16 cellular contexts compared by ENCODE assay signal in the genomic region with DNA sequence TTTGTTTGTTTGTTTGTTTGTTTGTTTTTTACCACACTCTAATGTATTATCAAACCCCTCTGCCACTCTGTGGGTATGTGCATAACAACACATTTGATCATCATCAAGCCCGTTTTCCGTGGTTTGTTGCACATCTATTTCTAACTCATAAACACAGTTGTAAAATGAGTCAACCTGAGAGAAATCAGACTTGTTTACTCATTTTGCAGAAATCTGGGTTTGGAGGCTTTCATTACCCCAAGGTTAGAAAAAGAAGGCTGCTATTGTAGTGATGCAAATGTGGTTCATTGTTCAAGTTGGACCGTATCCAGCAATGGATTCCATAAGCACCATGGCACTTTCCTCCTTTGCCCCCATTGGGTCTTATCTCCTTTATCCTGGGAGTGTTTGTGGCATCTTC.
DNase-seq lines count a peak whose midpoint lies in the region; ATAC-seq, FAIRE-seq and TF ChIP-seq lines count a peak whose summit lies in the region.
"Had no signal": no experiment of that assay in that cellular context is flagged by ENCODE, and none has a peak within 500 bp of the region (broad histone marks: within the 10 kb centered on the region; RNA-seq: fewer than 3 reads in every experiment).

No MANE protein-coding gene starts in this region.

- POLR2A ChIA-PET in HepG2 (lab: Yijun Ruan, JAX), result no interaction called here

- no peak for TF ChIP-seq RAD21 in HepG2 (CRISPR knock-in tag; IDR thresholded peaks at IDR 0.05)

- H3K4me1 Mint-ChIP-seq in natural killer cell, result no peaks in the 10 kb centered on the region
- H3K4me1 Mint-ChIP-seq: activated naive CD8-positive, alpha-beta T cell treated with anti-CD3 and anti-CD28 coated beads, Interleukin-2, amount 50 U/mL, for 24 hours had no signal

- no peaks in the 10 kb centered on the region for H4K20me1 ChIP-seq in HepG2 (ENCODE audit: insufficient read depth, low read length)

- H3K4me3 ChIP-seq in HepG2 (replicated peaks in 1 of 3; ENCODE audit: insufficient read depth in 1 of 3, low read depth in 2 of 3, low read length in 3 of 3) (no peak overlapping the region), prostate gland (no peak overlapping the region)
- H3K4me3 ChIP-seq: esophagus muscularis mucosa, Peyer's patch had no signal

- no peak overlapping the region for H3K27ac ChIP-seq in HepG2 (ENCODE audit: extremely low read length, insufficient read depth, low read length)
- no peak overlapping the region for H3K27ac ChIP-seq in prostate gland
- H3K27ac ChIP-seq: esophagus muscularis mucosa, Peyer's patch had no signal

- DNase-seq in NCI-H226 (peak; percentile 4), natural killer cell (no peak), HepG2 (ENCODE audit: low spot score) (no peak), prostate gland (ENCODE audit: low spot score) (no peak), NCI-H510A (lab: John Stamatoyannopoulos, UW) (no peak)
- DNase-seq: activated CD4-positive, alpha-beta T cell treated with anti-CD3 and anti-CD28 coated beads for 1 hour; activated naive CD8-positive, alpha-beta T cell treated with anti-CD3 and anti-CD28 coated beads, Interleukin-2, amount 50 U/mL, for 24 hours; NCI-H524 treated with DMSO at 0.1 percent for 48 hours; nephron progenitor cell; Peyer's patch; stimulated activated CD4-positive, alpha-beta T cell treated with anti-CD3 and anti-CD28 coated beads, Interleukin-4, amount 100 ng/mL, for 4 hours; stimulated activated naive CD4-positive, alpha-beta T cell had no signal

- no peak overlapping the region for H3K4me2 ChIP-seq in HepG2 (ENCODE audit: low read depth, low read length)

- H3K36me3 Mint-ChIP-seq in natural killer cell, result no peaks in the 10 kb centered on the region

- H3K4me1 ChIP-seq in HepG2 (ENCODE audit: insufficient read depth, low read length) (no peaks in the 10 kb centered on the region), prostate gland (replicated peaks) (no peaks in the 10 kb centered on the region)
- H3K4me1 ChIP-seq: esophagus muscularis mucosa, Peyer's patch had no signal

- in situ Hi-C loops in HepG2 (cut with HindIII; ENCODE audit: extremely low pct_ligation_motif_present, low pct_unique_long_range_greater_than_20kb), result no loop called here

- FAIRE-seq in HepG2 (lab: Jason Lieb, UNC), result no peak

- H3K36me3 ChIP-seq in HepG2 (replicated peaks in 1 of 2; ENCODE audit: control insufficient read depth in 1 of 2, insufficient read depth in 2 of 2, low read length in 2 of 2) (no peaks in the 10 kb centered on the region), prostate gland (no peaks in the 10 kb centered on the region)
- H3K36me3 ChIP-seq: esophagus muscularis mucosa, Peyer's patch had no signal

- no TSS peak for BruUV-seq in HepG2 (replicated peaks; lab: Mats Ljungman, UMichigan)

- peaks cover 25 to 26% of the 10 kb centered on the region in 2 donors for H3K9me3 Mint-ChIP-seq in natural killer cell
- H3K9me3 Mint-ChIP-seq: activated naive CD8-positive, alpha-beta T cell treated with anti-CD3 and anti-CD28 coated beads, Interleukin-2, amount 50 U/mL, for 24 hours; nephron progenitor cell had no signal

- no peak overlapping the region for H3K9ac ChIP-seq in HepG2 (ENCODE audit: insufficient read depth, low read depth, low read length)

- CTCF ChIA-PET in HepG2 (lab: Yijun Ruan, JAX; ENCODE audit: low intra/inter-chr PET ratio, low total read pairs), result no interaction called here

- no peak overlapping the region for H3K27ac Mint-ChIP-seq in natural killer cell
- H3K27ac Mint-ChIP-seq: activated naive CD8-positive, alpha-beta T cell treated with anti-CD3 and anti-CD28 coated beads, Interleukin-2, amount 50 U/mL, for 24 hours; nephron progenitor cell had no signal

- H3K9me3 ChIP-seq in HepG2 (ENCODE audit: low read length) (no peaks in the 10 kb centered on the region), prostate gland (no peaks in the 10 kb centered on the region)
- H3K9me3 ChIP-seq: esophagus muscularis mucosa had no signal

- peak; percentile 83 for ATAC-seq in GM18502 (IDR thresholded peaks at IDR 0.05; ENCODE audit: poor library complexity, unreplicated experiment)
- ATAC-seq in GM21390 (IDR thresholded peaks at IDR 0.05; ENCODE audit: unreplicated experiment), result peak; percentile 63
- ATAC-seq in HG03060 (IDR thresholded peaks at IDR 0.05; ENCODE audit: low read depth, unreplicated experiment), result peak; percentile 63
- no peak for ATAC-seq in natural killer cell
- ATAC-seq in HepG2, result no peak
- ATAC-seq: activated naive CD8-positive, alpha-beta T cell treated with anti-CD3 and anti-CD28 coated beads, Interleukin-2, amount 50 U/mL, for 24 hours had no signal

- H3K4me3 Mint-ChIP-seq in natural killer cell, result no peak overlapping the region
- H3K4me3 Mint-ChIP-seq: activated naive CD8-positive, alpha-beta T cell treated with anti-CD3 and anti-CD28 coated beads, Interleukin-2, amount 50 U/mL, for 24 hours; nephron progenitor cell had no signal

- no peaks in the 10 kb centered on the region for H3K79me2 ChIP-seq in HepG2 (ENCODE audit: insufficient read depth, low read length)

- H3K27me3 ChIP-seq in HepG2 (ENCODE audit: control insufficient read depth in 1 of 2, insufficient read depth in 2 of 2, low read length in 2 of 2) (no peaks in the 10 kb centered on the region), prostate gland (replicated peaks; ENCODE audit: insufficient read depth) (no peaks in the 10 kb centered on the region)
- H3K27me3 ChIP-seq: esophagus muscularis mucosa, Peyer's patch had no signal

- no peaks in the 10 kb centered on the region for H3K27me3 Mint-ChIP-seq in natural killer cell (ENCODE audit: low read depth in 2 of 2)
- H3K27me3 Mint-ChIP-seq: activated naive CD8-positive, alpha-beta T cell treated with anti-CD3 and anti-CD28 coated beads, Interleukin-2, amount 50 U/mL, for 24 hours had no signal

- TF ChIP-seq POLR2A in HepG2 (IDR thresholded peaks at IDR 0.05; ENCODE audit: insufficient read depth in 1 of 2, low read depth in 2 of 2, low read length in 2 of 2) (no peak), prostate gland (IDR thresholded peaks at IDR 0.05) (no peak)

- 16% methylated on average over 3 of the region's 3 CpGs for WGBS in HepG2 (ENCODE audit: low lambda C conversion rate)
- 65% methylated on average over 3 of the region's 3 CpGs for WGBS in prostate gland

- intact Hi-C loops in natural killer cell (cut with micrococcal nuclease) (no loop called here), HepG2 (cut with micrococcal nuclease; ENCODE audit: unreplicated experiment) (no loop called here), prostate gland (cut with DNase I) (no loop called here)

- no peak overlapping the region for H2AFZ ChIP-seq in HepG2 (ENCODE audit: low read length)

- TF ChIP-seq EP300 in HepG2 (IDR thresholded peaks at IDR 0.05; ENCODE audit: low read depth in 2 of 2, low read length in 2 of 2) (no peak), HepG2 (CRISPR knock-in tag; IDR thresholded peaks at IDR 0.05; ENCODE audit: borderline replicate concordance) (no peak)

- TF ChIP-seq CTCF in natural killer cell (IDR thresholded peaks at IDR 0.05), result no peak
- TF ChIP-seq CTCF in HepG2 (CRISPR knock-in tag; IDR thresholded peaks at IDR 0.05), result no peak
- TF ChIP-seq CTCF in prostate gland (IDR thresholded peaks at IDR 0.05), result no peak

TF ChIP-seq in HepG2, 621 proteins besides CTCF, POLR2A, EP300 and RAD21:
- TF ChIP-seq ZNF263 (CRISPR knock-in tag; IDR thresholded peaks at IDR 0.05), result no peak

Comparison
In these comparisons a context has a peak if more than half of its experiments do, and no peak if none do; other contexts are left out.
1. ATAC-seq: peak in GM18502 (single experiment), GM21390 (single experiment) and HG03060 (single experiment); none in natural killer cell (0 of 3) and HepG2 (single experiment).